In the genomic region with DNA sequence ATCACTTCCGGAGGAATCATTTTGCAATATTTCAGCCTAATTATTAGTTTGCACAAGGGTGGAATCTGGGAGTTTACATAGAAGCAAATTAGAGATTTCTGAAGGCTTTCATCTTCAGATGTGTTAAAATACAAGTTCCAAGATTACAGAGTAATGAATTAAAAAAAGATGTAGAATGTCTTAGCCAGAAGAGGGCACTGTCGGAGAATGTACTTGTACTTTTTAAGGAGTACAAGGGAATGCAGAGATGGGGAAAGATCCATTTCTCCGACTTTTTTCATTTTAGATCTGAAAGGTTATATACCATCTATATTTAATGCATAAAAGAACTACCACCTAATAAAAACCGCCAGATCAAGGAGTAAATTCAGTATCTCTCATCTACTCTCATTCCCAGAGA, we compare ENCODE assay signal across 9 cellular contexts. TPM values are rescaled to one million over a fixed set of nuclear protein-coding genes. Genes with fewer than 3 reads are reported as not detected.
DNase-seq lines count a peak whose midpoint lies in the region; ATAC-seq and TF ChIP-seq lines count a peak whose summit lies in the region.
"Had no signal": no experiment of that assay in that cellular context is flagged by ENCODE, and none has a peak within 500 bp of the region (broad histone marks: within the 10 kb centered on the region; RNA-seq: fewer than 3 reads in every experiment).

No MANE protein-coding gene starts in this region.

- H3K36me3 ChIP-seq in body of pancreas (replicated peaks in 1 of 2; ENCODE audit: insufficient read depth in 1 of 2, low read depth in 2 of 2) = peaks cover 0 to 10% of the 10 kb centered on the region in 2 donors

- no peak overlapping the region for H3K27ac ChIP-seq in body of pancreas

- no peak overlapping the region for H3K4me3 ChIP-seq in body of pancreas
- H3K4me3 ChIP-seq: lung had no signal

- no peaks in the 10 kb centered on the region for H3K27me3 ChIP-seq in body of pancreas

- WGBS in body of pancreas, 2 donors = 52 to 58% methylated on average over 4 of the region's 4 CpGs

- peaks cover 15% of the 10 kb centered on the region for H3K4me1 ChIP-seq in body of pancreas

- TF ChIP-seq POLR2A in body of pancreas (IDR thresholded peaks at IDR 0.05) = no peak

- DNase-seq in Caki2 (ENCODE audit: low read depth) = peak; percentile 26
- peak; percentile 54 for DNase-seq in HT1080 (ENCODE audit: low read depth)
- DNase-seq in body of pancreas = no peak
- DNase-seq in myocyte (ENCODE audit: low read depth) = peak; percentile 39
- DNase-seq in activated CD8-positive, alpha-beta memory T cell treated with anti-CD3 and anti-CD28 coated beads, Interleukin-2, amount 50 U/mL, for 48 hours = no peak
- DNase-seq in activated CD4-positive, alpha-beta T cell treated with anti-CD3 and anti-CD28 coated beads for 4 hours = no peak

- peak in 6 of 7 experiments; percentile 27 to 49 (median 38) for TF ChIP-seq CTCF in body of pancreas (IDR thresholded peaks at IDR 0.05)

- no peaks in the 10 kb centered on the region for H3K9me3 ChIP-seq in body of pancreas

- intact Hi-C loops in body of pancreas (cut with DNase I) = no loop called here

- no peak for ATAC-seq in body of pancreas
- ATAC-seq in GM18868 (IDR thresholded peaks at IDR 0.05; ENCODE audit: unreplicated experiment) = no peak
- no peak for ATAC-seq in HG03159 (IDR thresholded peaks at IDR 0.05; ENCODE audit: unreplicated experiment)

- in situ Hi-C loops in Caki2 (cut with HindIII; ENCODE audit: low pct_unique_long_range_greater_than_20kb, low sequenced_read_pairs) = no loop called here

RNA-seq across cellular contexts. Expression of gene WDR5B, which starts 43.1 kb away (rescaled TPM):
- 2.4 and 3.1 TPM in 2 replicates for total RNA-seq in Caki2 (2014; rRNA removed; shearing (Covaris generic); ENCODE audit: low replicate concordance)
- 9.2 TPM in 2 replicates for total RNA-seq in HT1080 (2014; rRNA removed; shearing (Covaris generic))
- 12.4 and 18.2 TPM in 2 replicates for polyA plus RNA-seq in HT1080 (2015; cell fraction: cytosol; rRNA removed)
- 27.0 and 30.0 TPM in 2 replicates for polyA plus RNA-seq in HT1080 (2015; cell fraction: nucleus; rRNA removed)
- total RNA-seq in body of pancreas (1 to 10 TPM; 5.6 to 6.2 TPM), myocyte (6.9 and 8.9 TPM in 2 replicates)
- polyA plus RNA-seq in myocyte (2012) = 3.4 TPM

RNA-seq across cellular contexts. Expression of gene KPNA1, which starts 55.7 kb away (rescaled TPM):
- total RNA-seq in Caki2 (2014; rRNA removed; shearing (Covaris generic); ENCODE audit: low replicate concordance) = 43.0 and 50.8 TPM in 2 replicates
- 46.1 and 82.6 TPM in 2 replicates for total RNA-seq in HT1080 (2014; rRNA removed; shearing (Covaris generic))
- polyA plus RNA-seq in HT1080 (2015; cell fraction: cytosol; rRNA removed) = 66.8 and 76.0 TPM in 2 replicates
- 122 and 126 TPM in 2 replicates for polyA plus RNA-seq in HT1080 (2015; cell fraction: nucleus; rRNA removed)
- total RNA-seq in body of pancreas = 10 to 100 TPM; 20.2 to 28.7 TPM
- total RNA-seq in myocyte = 46.0 and 55.4 TPM in 2 replicates
- polyA plus RNA-seq in myocyte (2012) = 36.7 TPM

Comparison
In these comparisons a context has a peak if more than half of its experiments do, and no peak if none do; other contexts are left out.
1. DNase-seq: peak in Caki2 (single experiment), HT1080 (single experiment) and myocyte (single experiment); none in body of pancreas (0 of 4), activated CD8-positive, alpha-beta memory T cell treated with anti-CD3 and anti-CD28 coated beads, Interleukin-2, amount 50 U/mL, for 48 hours (single experiment) and activated CD4-positive, alpha-beta T cell treated with anti-CD3 and anti-CD28 coated beads for 4 hours (0 of 2).